Comparison of ENCODE assay signal across 27 cellular contexts in genomic region chr18:73737990-73738389, GRCh38.
"Had no signal": no experiment of that assay in that cellular context is flagged by ENCODE, and none has a peak within 500 bp of the region (broad histone marks: within the 10 kb centered on the region; RNA-seq: fewer than 3 reads in every experiment).

No MANE protein-coding gene starts in this region.

- H3K36me3 ChIP-seq: adrenal gland, gastrocnemius medialis, heart left ventricle had no signal

- H3K27me3 ChIP-seq: adrenal gland, body of pancreas, dorsolateral prefrontal cortex, gastrocnemius medialis, heart left ventricle had no signal

- DNase-seq: activated CD4-positive, alpha-beta memory T cell treated with anti-CD3 and anti-CD28 coated beads for 36 hours; activated CD4-positive, alpha-beta T cell treated with anti-CD3 and anti-CD28 coated beads for 36 hours; activated CD4-positive, alpha-beta T cell treated with anti-CD3 and anti-CD28 coated beads, Interleukin-2, amount 10 ng/mL, durations not matched to agents 24 days and 14 days; activated CD4-positive, CD25-positive, alpha-beta regulatory T cell; activated CD4-positive, CD25-positive, alpha-beta regulatory T cell treated with anti-CD3 and anti-CD28 coated beads, Interleukin-2, amount 50 U/mL, for 72 hours; activated CD8-positive, alpha-beta memory T cell treated with anti-CD3 and anti-CD28 coated beads, Interleukin-2, amount 10 ng/mL, durations not matched to agents 7 days and 5 days; activated CD8-positive, alpha-beta memory T cell treated with anti-CD3 and anti-CD28 coated beads, Interleukin-2, amount 50 U/mL, for 4 hours; activated CD8-positive, alpha-beta T cell treated with anti-CD3 and anti-CD28 coated beads, Interleukin-2, amount 10 ng/mL, durations not matched to agents 7 days and 5 days; activated effector memory CD4-positive, alpha-beta T cell treated with anti-CD3 and anti-CD28 coated beads, Interleukin-2, amount 50 U/mL, for 16 hours; activated naive CD4-positive, alpha-beta T cell treated with anti-CD3 and anti-CD28 coated beads for 36 hours; activated naive CD8-positive, alpha-beta T cell treated with anti-CD3 and anti-CD28 coated beads for 36 hours; activated naive CD8-positive, alpha-beta T cell treated with anti-CD3 and anti-CD28 coated beads, Interleukin-2, amount 50 U/mL, for 24 hours; activated T-cell treated with anti-CD3 and anti-CD28 coated beads, Interleukin-2, amount 50 U/mL, for 1 hour; activated T-cell treated with anti-CD3 and anti-CD28 coated beads, Interleukin-2, amount 50 U/mL, for 48 hours; adrenal gland; amygdala; aorta; body of pancreas; dorsolateral prefrontal cortex; effector memory CD4-positive, alpha-beta T cell; foreskin fibroblast; gastrocnemius medialis; glutamatergic neuron; heart left ventricle; T-helper 2 cell had no signal

- H3K9me3 ChIP-seq: adrenal gland, body of pancreas, gastrocnemius medialis, heart left ventricle had no signal

- H3K27ac ChIP-seq: adrenal gland, body of pancreas, coronary artery, gastrocnemius medialis, heart left ventricle had no signal

- H3K4me1 ChIP-seq: adrenal gland, body of pancreas, gastrocnemius medialis had no signal

- ATAC-seq: activated CD4-positive, alpha-beta T cell treated with anti-CD3 and anti-CD28 coated beads for 36 hours; activated CD8-positive, alpha-beta memory T cell treated with anti-CD3 and anti-CD28 coated beads, Interleukin-2, amount 10 ng/mL, durations not matched to agents 7 days and 5 days; activated CD8-positive, alpha-beta T cell treated with anti-CD3 and anti-CD28 coated beads, Interleukin-2, amount 10 ng/mL, durations not matched to agents 7 days and 5 days; activated naive CD8-positive, alpha-beta T cell treated with anti-CD3 and anti-CD28 coated beads, Interleukin-2, amount 50 U/mL, for 24 hours; body of pancreas; esophagus mucosa; gastrocnemius medialis; heart left ventricle had no signal

- H3K4me3 ChIP-seq: adrenal gland, body of pancreas, coronary artery, dorsolateral prefrontal cortex, gastrocnemius medialis, heart left ventricle had no signal
